Comparison of ENCODE assay signal across 9 cellular contexts in the genomic region with DNA sequence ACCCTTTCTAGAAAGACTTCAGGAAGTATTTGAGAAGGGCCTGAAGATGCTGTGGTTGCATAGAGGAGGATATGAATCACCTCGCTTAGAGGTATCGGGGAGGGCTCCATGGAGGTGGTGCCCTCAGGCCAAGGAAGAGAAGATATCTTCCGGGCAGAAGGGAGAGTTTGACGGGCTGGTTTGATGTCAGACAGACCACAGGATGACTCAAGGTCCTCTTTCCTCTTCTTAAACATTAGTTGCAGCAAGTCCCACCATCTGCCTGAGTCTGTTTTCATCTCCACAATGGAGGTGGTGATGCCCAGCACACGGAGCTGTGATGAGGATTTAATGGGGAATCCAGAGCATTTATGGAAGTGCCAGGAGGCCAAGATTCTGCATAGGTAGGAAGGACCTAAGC.
DNase-seq lines count a peak whose midpoint lies in the region; ATAC-seq and TF ChIP-seq lines count a peak whose summit lies in the region.
"Had no signal": no experiment of that assay in that cellular context is flagged by ENCODE, and none has a peak within 500 bp of the region (broad histone marks: within the 10 kb centered on the region; RNA-seq: fewer than 3 reads in every experiment).

No MANE protein-coding gene starts in this region.

- no peak overlapping the region for H3K4me3 ChIP-seq in epithelial cell of esophagus (ENCODE audit: low read length)
- H3K4me3 ChIP-seq: thoracic aorta had no signal

- peak overlapping the region; percentile 91 to 99 for H3K27ac Mint-ChIP-seq in stimulated activated naive CD8-positive, alpha-beta T cell treated with anti-CD3 and anti-CD28 coated beads, Interleukin-15, amount 100 ng/mL, for 72 hours

- H3K4me1 Mint-ChIP-seq in stimulated activated naive CD8-positive, alpha-beta T cell treated with anti-CD3 and anti-CD28 coated beads, Interleukin-15, amount 100 ng/mL, for 72 hours = peaks cover 99% of the 10 kb centered on the region

- H3K27me3 Mint-ChIP-seq in stimulated activated naive CD8-positive, alpha-beta T cell treated with anti-CD3 and anti-CD28 coated beads, Interleukin-15, amount 100 ng/mL, for 72 hours = no peaks in the 10 kb centered on the region

- DNase-seq in CD1c-positive myeloid dendritic cell (ENCODE audit: extremely low spot score) (peak; percentile 60), epithelial cell of esophagus (ENCODE audit: low read depth) (peak; percentile 88), GM19240 (ENCODE audit: insufficient read length, low spot score) (no peak), T1000 (lab: John Stamatoyannopoulos, UW) (no peak)
- DNase-seq in activated CD4-positive, CD25-positive, alpha-beta regulatory T cell (lab: John Stamatoyannopoulos, UW) = peak; percentile 21 to 44 (median 38)
- peak; percentile 80 to 91 for DNase-seq in stimulated activated naive CD8-positive, alpha-beta T cell treated with anti-CD3 and anti-CD28 coated beads, Interleukin-15, amount 100 ng/mL, for 72 hours

- H3K9me3 Mint-ChIP-seq in stimulated activated naive CD8-positive, alpha-beta T cell treated with anti-CD3 and anti-CD28 coated beads, Interleukin-15, amount 100 ng/mL, for 72 hours = no peaks in the 10 kb centered on the region

- no peak for TF ChIP-seq CTCF in epithelial cell of esophagus (IDR thresholded peaks at IDR 0.05; ENCODE audit: insufficient read depth, low read depth, low read length, missing control alignments)

- H3K4me3 Mint-ChIP-seq in stimulated activated naive CD8-positive, alpha-beta T cell treated with anti-CD3 and anti-CD28 coated beads, Interleukin-15, amount 100 ng/mL, for 72 hours = peak overlapping the region; percentile 78 to 90

- ATAC-seq in HG03108 (IDR thresholded peaks at IDR 0.05; ENCODE audit: unreplicated experiment) (peak; percentile 45), HG02970 (IDR thresholded peaks at IDR 0.05; ENCODE audit: low FRiP score, unreplicated experiment) (no peak)
- peak; percentile 91 for ATAC-seq in stimulated activated naive CD8-positive, alpha-beta T cell treated with anti-CD3 and anti-CD28 coated beads, Interleukin-15, amount 100 ng/mL, for 72 hours

Comparison
In these comparisons a context has a peak if more than half of its experiments do, and no peak if none do; other contexts are left out.
1. DNase-seq: peak in CD1c-positive myeloid dendritic cell (single experiment), activated CD4-positive, CD25-positive, alpha-beta regulatory T cell (4 of 4), epithelial cell of esophagus (single experiment) and stimulated activated naive CD8-positive, alpha-beta T cell treated with anti-CD3 and anti-CD28 coated beads, Interleukin-15, amount 100 ng/mL, for 72 hours (2 of 2); none in GM19240 (single experiment) and T1000 (single experiment).